In the genomic region with DNA sequence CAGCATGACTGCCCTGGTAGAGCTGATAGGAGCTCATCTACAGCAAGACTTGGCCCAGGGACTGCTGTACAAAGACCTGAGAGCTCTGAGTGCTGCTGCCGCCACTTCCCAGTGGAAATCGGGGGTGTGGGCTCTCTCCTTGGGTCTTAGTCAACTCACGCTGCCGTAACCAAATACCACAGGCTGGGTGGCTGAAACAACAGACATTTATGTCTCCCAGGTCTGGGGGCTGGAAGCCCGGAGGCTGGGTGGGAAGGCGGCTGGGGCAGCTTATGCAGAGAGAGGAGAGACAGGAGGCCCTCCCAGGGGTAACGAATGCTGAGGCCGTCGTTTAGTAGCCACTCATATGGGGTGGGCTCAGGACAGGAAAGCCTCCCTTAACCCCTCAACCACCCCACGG, we compare ENCODE assay signal across 22 cellular contexts. TPM values are rescaled to one million over a fixed set of nuclear protein-coding genes. Genes with fewer than 3 reads are reported as not detected.
"Had no signal": no experiment of that assay in that cellular context is flagged by ENCODE, and none has a peak within 500 bp of the region (broad histone marks: within the 10 kb centered on the region; RNA-seq: fewer than 3 reads in every experiment).

No MANE protein-coding gene starts in this region.

- ATAC-seq: gastroesophageal sphincter; lower lobe of right lung; right lobe of liver; stimulated activated memory B cell treated with anti-CD40 and anti-IgM and Interleukin-4, amounts not matched to agents 10 μg/mL and 1 μg/mL and 100 μg/mL, for 72 hours had no signal

- H3K4me1 Mint-ChIP-seq: central memory CD8-positive, alpha-beta T cell; memory B cell; stimulated activated memory B cell treated with anti-CD40 and anti-IgM and Interleukin-4, amounts not matched to agents 10 μg/mL and 1 μg/mL and 100 μg/mL, for 72 hours had no signal

- H3K9me3 Mint-ChIP-seq: central memory CD8-positive, alpha-beta T cell; memory B cell; stimulated activated memory B cell treated with anti-CD40 and anti-IgM and Interleukin-4, amounts not matched to agents 10 μg/mL and 1 μg/mL and 100 μg/mL, for 72 hours; stimulated activated naive CD8-positive, alpha-beta T cell treated with anti-CD3 and anti-CD28 coated beads, Interleukin-15, Interleukin-2, amounts not matched to agents 100 ng/mL and 50 ng/mL, for 24 hours had no signal

- H3K9me3 ChIP-seq: esophagus muscularis mucosa, gastroesophageal sphincter, left ventricle myocardium inferior, lower lobe of right lung, neutrophil, right lobe of liver, testis, tibial nerve had no signal

- H3K4me3 Mint-ChIP-seq: central memory CD8-positive, alpha-beta T cell; memory B cell; stimulated activated memory B cell treated with anti-CD40 and anti-IgM and Interleukin-4, amounts not matched to agents 10 μg/mL and 1 μg/mL and 100 μg/mL, for 72 hours; stimulated activated naive CD8-positive, alpha-beta T cell treated with anti-CD3 and anti-CD28 coated beads, Interleukin-15, Interleukin-2, amounts not matched to agents 100 ng/mL and 50 ng/mL, for 24 hours had no signal

- H3K27me3 Mint-ChIP-seq: stimulated activated naive CD8-positive, alpha-beta T cell treated with anti-CD3 and anti-CD28 coated beads, Interleukin-15, Interleukin-2, amounts not matched to agents 100 ng/mL and 50 ng/mL, for 24 hours had no signal

- H3K27ac ChIP-seq: epithelial cell of prostate, esophagus muscularis mucosa, gastroesophageal sphincter, hepatocyte, left ventricle myocardium inferior, lower lobe of right lung, neutrophil, right lobe of liver, testis, tibial nerve had no signal

- H3K36me3 Mint-ChIP-seq: memory B cell; stimulated activated memory B cell treated with anti-CD40 and anti-IgM and Interleukin-4, amounts not matched to agents 10 μg/mL and 1 μg/mL and 100 μg/mL, for 72 hours had no signal

- H3K36me3 ChIP-seq: esophagus muscularis mucosa, gastroesophageal sphincter, left ventricle myocardium inferior, lower lobe of right lung, neutrophil, right lobe of liver, tibial nerve had no signal

- DNase-seq: effector memory CD4-positive, alpha-beta T cell; left ventricle myocardium inferior; lower lobe of right lung; midbrain; stimulated activated CD4-positive, alpha-beta T cell treated with anti-CD3 and anti-CD28 coated beads, Interleukin-15, amount 100 ng/mL, for 24 hours; stimulated activated CD4-positive, alpha-beta T cell treated with anti-CD3 and anti-CD28 coated beads, Interleukin-1b, Interleukin-23, amount 100 ng/mL, for 48 hours; stimulated activated CD4-positive, alpha-beta T cell treated with anti-CD3 and anti-CD28 coated beads, Interleukin-4, amount 100 ng/mL, for 24 hours; testis had no signal

- H3K27ac Mint-ChIP-seq: memory B cell; stimulated activated memory B cell treated with anti-CD40 and anti-IgM and Interleukin-4, amounts not matched to agents 10 μg/mL and 1 μg/mL and 100 μg/mL, for 72 hours; stimulated activated naive CD8-positive, alpha-beta T cell treated with anti-CD3 and anti-CD28 coated beads, Interleukin-15, Interleukin-2, amounts not matched to agents 100 ng/mL and 50 ng/mL, for 24 hours had no signal

RNA-seq across cellular contexts. Expression of a gene that starts 15.4 kb away (rescaled TPM):
- total RNA-seq: fibroblast of villous mesenchyme, osteoblast, subcutaneous adipose tissue had no signal
